Comparison of ENCODE assay signal across 8 cellular contexts in genomic region chr1:6580588-6581270, GRCh38. TPM values are rescaled to one million over a fixed set of nuclear protein-coding genes. Genes with fewer than 3 reads are reported as not detected.
A peak's percentile ranks its signal among the peaks of the same experiment; 100 is the strongest.
DNase-seq lines count a peak whose midpoint lies in the region; ATAC-seq and TF ChIP-seq lines count a peak whose summit lies in the region.

No MANE protein-coding gene starts in this region.

- no peaks in the 10 kb centered on the region for H3K36me3 ChIP-seq in ascending aorta
- H3K36me3 ChIP-seq in thoracic aorta = no peaks in the 10 kb centered on the region

- no peaks in the 10 kb centered on the region for H3K27me3 ChIP-seq in HL-60 (ENCODE audit: insufficient read depth, poor library complexity, severe bottlenecking)
- H3K27me3 ChIP-seq in ascending aorta = no peaks in the 10 kb centered on the region
- no peaks in the 10 kb centered on the region for H3K27me3 ChIP-seq in thoracic aorta (replicated peaks; ENCODE audit: insufficient read depth)

- intact Hi-C loops in ascending aorta (cut with DNase I) = loop anchor here (2.0 kb wide), 2 partner anchors 44 to 58 kb away; partner anchors contain the start of gene THAP3

- DNase-seq in AG08395 (ENCODE audit: low spot score) (peak; percentile 17), HL-60 (ENCODE audit: low read depth in 1 of 2, low spot score in 1 of 2) (peak in 1 of 2 experiments; percentile 80), ascending aorta (ENCODE audit: low spot score in 2 of 2) (no peak), islet precursor cell (peak; percentile 69), thoracic aorta (ENCODE audit: low spot score) (no peak), DMS79 treated with DMSO at 0.1 percent for 48 hours (lab: John Stamatoyannopoulos, UW) (no peak)
- DNase-seq in stimulated activated CD4-positive, alpha-beta T cell treated with anti-CD3 and anti-CD28 coated beads, Interleukin-4, amount 100 ng/mL, for 4 hours = no peak

- H3K4me3 ChIP-seq in HL-60 (replicated peaks; ENCODE audit: insufficient read depth, low read length) = peak overlapping the region; percentile 87
- peak overlapping the region; percentile 64 to 87 for H3K4me3 ChIP-seq in ascending aorta
- peak overlapping the region; percentile 93 for H3K4me3 ChIP-seq in thoracic aorta

- TF ChIP-seq CTCF in HL-60 (IDR thresholded peaks at IDR 0.05; ENCODE audit: insufficient read depth, low read length) (no peak), ascending aorta (IDR thresholded peaks at IDR 0.05) (peak in 1 of 3 experiments; percentile 25), thoracic aorta (IDR thresholded peaks at IDR 0.05) (no peak)

- H3K9me3 ChIP-seq in ascending aorta (no peaks in the 10 kb centered on the region), thoracic aorta (no peaks in the 10 kb centered on the region)

- no peak for ATAC-seq in thoracic aorta (ENCODE audit: insufficient number of reproducible peaks, low FRiP score, low read depth)
- no peak for ATAC-seq in HG03095 (IDR thresholded peaks at IDR 0.05; ENCODE audit: unreplicated experiment)

- H3K4me1 ChIP-seq in ascending aorta (peaks cover 14 to 23% of the 10 kb centered on the region in 2 donors), thoracic aorta (ENCODE audit: control insufficient read depth in 1 of 2, low read depth in 2 of 2) (peaks cover 16 to 34% of the 10 kb centered on the region in 2 donors)

- H3K27ac ChIP-seq in HL-60 (replicated peaks) = peak overlapping the region; percentile 89
- peak overlapping the region; percentile 92 to 94 for H3K27ac ChIP-seq in ascending aorta
- H3K27ac ChIP-seq in thoracic aorta = peak overlapping the region; percentile 91 to 93

RNA-seq across cellular contexts. Expression of gene ZBTB48, which starts 0.9 kb away (rescaled TPM):
- 106 TPM for total RNA-seq in ascending aorta
- total RNA-seq in thoracic aorta = 10 to 100 TPM; 20.7 to 28.9 TPM

RNA-seq across cellular contexts. Expression of gene KLHL21, which starts 21.9 kb away (rescaled TPM):
- 147 TPM for total RNA-seq in ascending aorta
- total RNA-seq in thoracic aorta = 100 to 1,000 TPM; 142 to 156 TPM

RNA-seq across cellular contexts. Expression of gene TAS1R1, which starts 25.6 kb away (rescaled TPM):
- not detected for total RNA-seq in ascending aorta
- total RNA-seq in thoracic aorta = under 1 TPM in 1 of 2 donors, not detected in 1; 0.81 TPM

RNA-seq across cellular contexts. Expression of gene NOL9, which starts 26.4 kb away (rescaled TPM):
- total RNA-seq in ascending aorta = 31.0 TPM
- total RNA-seq in thoracic aorta = 10 to 100 TPM; 15.3 to 38.9 TPM

RNA-seq across cellular contexts. Expression of gene PHF13, which starts 32.8 kb away (rescaled TPM):
- total RNA-seq in ascending aorta (1.5 TPM), thoracic aorta (10 to 100 TPM; 14.6 to 17.7 TPM)

Comparison
In these comparisons a context has a peak if more than half of its experiments do, and no peak if none do; other contexts are left out.
1. DNase-seq: peak in AG08395 (single experiment) and islet precursor cell (single experiment); none in ascending aorta (0 of 2), thoracic aorta (single experiment), stimulated activated CD4-positive, alpha-beta T cell treated with anti-CD3 and anti-CD28 coated beads, Interleukin-4, amount 100 ng/mL, for 4 hours (0 of 2) and DMS79 treated with DMSO at 0.1 percent for 48 hours (single experiment).
2. Peak in every context shown above with its lines, with median percentiles within 50 percentile points of each other: H3K27ac ChIP-seq and H3K4me3 ChIP-seq.